18 cellular contexts compared by ENCODE assay signal in the genomic region with DNA sequence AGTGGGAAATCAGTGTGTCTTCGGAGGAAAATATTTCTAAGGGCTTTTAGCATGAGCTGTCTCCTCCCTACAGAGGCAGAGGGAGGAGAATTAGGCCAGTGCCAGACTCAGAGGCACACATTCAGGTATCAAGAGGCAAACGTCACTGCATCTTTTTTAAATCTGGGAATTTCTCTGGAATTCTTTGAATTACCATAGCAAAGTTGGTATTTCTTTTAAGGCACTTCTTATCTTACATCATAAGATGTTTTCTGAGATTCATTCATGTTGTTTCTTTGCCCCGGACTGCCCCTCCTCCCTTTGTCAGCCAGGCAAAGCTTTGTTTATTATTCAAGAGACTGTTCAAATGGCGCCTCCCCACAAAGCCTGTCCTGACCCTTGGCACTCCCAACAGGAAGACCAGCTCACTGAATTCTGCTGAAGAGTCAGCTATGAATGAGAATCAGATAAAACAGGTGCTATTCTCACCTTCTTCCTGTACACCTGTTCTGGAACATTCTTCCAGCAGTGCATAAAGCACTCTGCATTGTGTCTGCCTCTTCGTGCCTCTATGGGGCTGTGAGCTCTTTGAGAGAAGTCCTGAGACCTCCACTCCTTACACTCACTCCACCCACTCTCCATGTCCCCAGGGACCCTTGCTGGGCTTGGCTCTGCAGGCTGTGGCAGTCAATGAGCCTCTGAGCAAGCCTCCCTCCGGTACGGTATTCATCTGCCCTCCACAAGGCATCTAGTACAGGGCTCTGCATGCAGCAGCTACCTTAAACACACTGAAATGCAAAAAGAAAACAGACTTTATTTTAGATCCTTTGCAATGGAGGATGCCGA. TPM values are rescaled to one million over a fixed set of nuclear protein-coding genes. Genes with fewer than 3 reads are reported as not detected.
DNase-seq lines count a peak whose midpoint lies in the region; ATAC-seq lines count a peak whose summit lies in the region.
"Had no signal": no experiment of that assay in that cellular context is flagged by ENCODE, and none has a peak within 500 bp of the region (broad histone marks: within the 10 kb centered on the region; RNA-seq: fewer than 3 reads in every experiment).

No MANE protein-coding gene starts in this region.

- DNase-seq in DMS153 (lab: John Stamatoyannopoulos, UW): peak; percentile 93
- peak; percentile 46 for DNase-seq in NCI-H1436 (lab: John Stamatoyannopoulos, UW)
- DNase-seq in activated T-cell treated with anti-CD3 and anti-CD28 coated beads for 4 hours: no peak
- no peak for DNase-seq in activated naive CD8-positive, alpha-beta T cell treated with anti-CD3 and anti-CD28 coated beads, Interleukin-2, amount 50 U/mL, for 24 hours
- no peak for DNase-seq in activated naive CD4-positive, alpha-beta T cell treated with Interleukin-2 at 50 U/mL for 16 hours
- DNase-seq: activated CD4-positive, alpha-beta T cell treated with anti-CD3 and anti-CD28 coated beads for 4 hours; activated T-cell treated with anti-CD3 and anti-CD28 coated beads, Interleukin-2, amount 50 U/mL, for 4 hours; amygdala; BE2C; H9; NCI-H1694 had no signal

- H3K9me3 ChIP-seq in muscle layer of duodenum (ENCODE audit: control insufficient read depth in 1 of 2, low read length in 2 of 2): peaks cover 0 to 2% of the 10 kb centered on the region in 2 donors
- H3K9me3 ChIP-seq: BE2C had no signal

- H3K27me3 ChIP-seq in muscle layer of duodenum (ENCODE audit: low read depth, low read length): no peaks in the 10 kb centered on the region
- H3K27me3 ChIP-seq: BE2C had no signal

- no peak for ATAC-seq in activated T-helper 17 cell treated with anti-CD3 and anti-CD28 coated beads, Interleukin-2, amount 50 U/mL, for 72 hours (replicated peaks)
- no peak for ATAC-seq in activated naive CD8-positive, alpha-beta T cell treated with anti-CD3 and anti-CD28 coated beads, Interleukin-2, amount 50 U/mL, for 24 hours
- ATAC-seq in HG02623 (IDR thresholded peaks at IDR 0.05; ENCODE audit: unreplicated experiment): no peak
- ATAC-seq: activated T-cell treated with anti-CD3 and anti-CD28 coated beads, Interleukin-2, amount 50 U/mL, for 4 hours; sciatic nerve had no signal

- H3K9me3 Mint-ChIP-seq in activated T-helper 17 cell treated with anti-CD3 and anti-CD28 coated beads, Interleukin-2, amount 50 U/mL, for 72 hours: no peaks in the 10 kb centered on the region
- H3K9me3 Mint-ChIP-seq in activated naive CD8-positive, alpha-beta T cell treated with anti-CD3 and anti-CD28 coated beads, Interleukin-2, amount 50 U/mL, for 24 hours: no peaks in the 10 kb centered on the region
- H3K9me3 Mint-ChIP-seq: activated T-cell treated with anti-CD3 and anti-CD28 coated beads, Interleukin-2, amount 50 U/mL, for 4 hours; dendritic cell treated with granulocyte-macrophage colony-stimulating factor and Interleukin-4, amounts not matched to agents 40 ng/mL and 50 ng/mL, for 4 days; stimulated activated naive CD8-positive, alpha-beta T cell treated with anti-CD3 and anti-CD28 coated beads, Interleukin-15, Interleukin-2, amounts not matched to agents 100 ng/mL and 50 ng/mL, for 24 hours; T-helper 1 cell treated with Interleukin-12 subunit alpha and Interleukin-12 subunit beta and Interleukin-4 antibody, amounts not matched to agents 30 μg/mL and 1 μg/mL, for 36 hours had no signal

- no peaks in the 10 kb centered on the region for H3K36me3 ChIP-seq in muscle layer of duodenum (ENCODE audit: control insufficient read depth in 1 of 2, insufficient read depth in 2 of 2, low read length in 2 of 2)
- H3K36me3 ChIP-seq: BE2C had no signal

- H3K36me3 Mint-ChIP-seq in activated T-helper 17 cell treated with anti-CD3 and anti-CD28 coated beads, Interleukin-2, amount 50 U/mL, for 72 hours (ENCODE audit: low read depth): no peaks in the 10 kb centered on the region
- no peaks in the 10 kb centered on the region for H3K36me3 Mint-ChIP-seq in activated naive CD8-positive, alpha-beta T cell treated with anti-CD3 and anti-CD28 coated beads, Interleukin-2, amount 50 U/mL, for 24 hours (ENCODE audit: low read depth)

- H3K4me3 ChIP-seq in muscle layer of duodenum (ENCODE audit: low read depth in 1 of 2, low read length in 2 of 2): no peak overlapping the region

- peak overlapping the region; percentile 23 for H3K27ac ChIP-seq in muscle layer of duodenum (ENCODE audit: low read length)

- H3K4me1 Mint-ChIP-seq in activated T-helper 17 cell treated with anti-CD3 and anti-CD28 coated beads, Interleukin-2, amount 50 U/mL, for 72 hours: no peaks in the 10 kb centered on the region
- peaks cover 3% of the 10 kb centered on the region for H3K4me1 Mint-ChIP-seq in activated naive CD8-positive, alpha-beta T cell treated with anti-CD3 and anti-CD28 coated beads, Interleukin-2, amount 50 U/mL, for 24 hours

- H3K4me1 ChIP-seq in muscle layer of duodenum (ENCODE audit: control insufficient read depth in 1 of 2, insufficient read depth in 2 of 2, low read length in 2 of 2): peaks cover 0 to 11% of the 10 kb centered on the region in 2 donors
- H3K4me1 ChIP-seq: BE2C had no signal

- peak overlapping the region; percentile 67 for H3K27ac Mint-ChIP-seq in activated T-helper 17 cell treated with anti-CD3 and anti-CD28 coated beads, Interleukin-2, amount 50 U/mL, for 72 hours
- H3K27ac Mint-ChIP-seq in activated naive CD8-positive, alpha-beta T cell treated with anti-CD3 and anti-CD28 coated beads, Interleukin-2, amount 50 U/mL, for 24 hours: no peak overlapping the region
- H3K27ac Mint-ChIP-seq: dendritic cell treated with granulocyte-macrophage colony-stimulating factor and Interleukin-4, amounts not matched to agents 40 ng/mL and 50 ng/mL, for 4 days; stimulated activated naive CD8-positive, alpha-beta T cell treated with anti-CD3 and anti-CD28 coated beads, Interleukin-15, Interleukin-2, amounts not matched to agents 100 ng/mL and 50 ng/mL, for 24 hours; T-helper 1 cell treated with Interleukin-12 subunit alpha and Interleukin-12 subunit beta and Interleukin-4 antibody, amounts not matched to agents 30 μg/mL and 1 μg/mL, for 36 hours had no signal

- no peak overlapping the region for H3K4me3 Mint-ChIP-seq in activated T-helper 17 cell treated with anti-CD3 and anti-CD28 coated beads, Interleukin-2, amount 50 U/mL, for 72 hours
- no peak overlapping the region for H3K4me3 Mint-ChIP-seq in activated naive CD8-positive, alpha-beta T cell treated with anti-CD3 and anti-CD28 coated beads, Interleukin-2, amount 50 U/mL, for 24 hours
- H3K4me3 Mint-ChIP-seq: activated T-cell treated with anti-CD3 and anti-CD28 coated beads, Interleukin-2, amount 50 U/mL, for 4 hours; dendritic cell treated with granulocyte-macrophage colony-stimulating factor and Interleukin-4, amounts not matched to agents 40 ng/mL and 50 ng/mL, for 4 days; H9; stimulated activated naive CD8-positive, alpha-beta T cell treated with anti-CD3 and anti-CD28 coated beads, Interleukin-15, Interleukin-2, amounts not matched to agents 100 ng/mL and 50 ng/mL, for 24 hours; T-helper 1 cell treated with Interleukin-12 subunit alpha and Interleukin-12 subunit beta and Interleukin-4 antibody, amounts not matched to agents 30 μg/mL and 1 μg/mL, for 36 hours had no signal

- no peaks in the 10 kb centered on the region for H3K27me3 Mint-ChIP-seq in activated T-helper 17 cell treated with anti-CD3 and anti-CD28 coated beads, Interleukin-2, amount 50 U/mL, for 72 hours
- no peaks in the 10 kb centered on the region for H3K27me3 Mint-ChIP-seq in activated naive CD8-positive, alpha-beta T cell treated with anti-CD3 and anti-CD28 coated beads, Interleukin-2, amount 50 U/mL, for 24 hours
- H3K27me3 Mint-ChIP-seq: stimulated activated naive CD8-positive, alpha-beta T cell treated with anti-CD3 and anti-CD28 coated beads, Interleukin-15, Interleukin-2, amounts not matched to agents 100 ng/mL and 50 ng/mL, for 24 hours had no signal

RNA-seq across cellular contexts. Expression of a gene that starts 38.6 kb away (rescaled TPM):
- under 1 TPM; 0.19 to 0.45 TPM for total RNA-seq in activated T-helper 17 cell treated with anti-CD3 and anti-CD28 coated beads, Interleukin-2, amount 50 U/mL, for 72 hours

RNA-seq across cellular contexts. Expression of a gene that starts 52.2 kb away (rescaled TPM):
- 10 to 100 TPM; 26.5 to 30.5 TPM for total RNA-seq in activated T-helper 17 cell treated with anti-CD3 and anti-CD28 coated beads, Interleukin-2, amount 50 U/mL, for 72 hours

Comparison
In these comparisons a context has a peak if more than half of its experiments do, and no peak if none do; other contexts are left out.
1. DNase-seq: peak in DMS153 (single experiment) and NCI-H1436 (single experiment); none in activated T-cell treated with anti-CD3 and anti-CD28 coated beads for 4 hours (single experiment), activated naive CD8-positive, alpha-beta T cell treated with anti-CD3 and anti-CD28 coated beads, Interleukin-2, amount 50 U/mL, for 24 hours (single experiment) and activated naive CD4-positive, alpha-beta T cell treated with Interleukin-2 at 50 U/mL for 16 hours (single experiment).